ENCODE assay signal across 22 cellular contexts in the genomic region with DNA sequence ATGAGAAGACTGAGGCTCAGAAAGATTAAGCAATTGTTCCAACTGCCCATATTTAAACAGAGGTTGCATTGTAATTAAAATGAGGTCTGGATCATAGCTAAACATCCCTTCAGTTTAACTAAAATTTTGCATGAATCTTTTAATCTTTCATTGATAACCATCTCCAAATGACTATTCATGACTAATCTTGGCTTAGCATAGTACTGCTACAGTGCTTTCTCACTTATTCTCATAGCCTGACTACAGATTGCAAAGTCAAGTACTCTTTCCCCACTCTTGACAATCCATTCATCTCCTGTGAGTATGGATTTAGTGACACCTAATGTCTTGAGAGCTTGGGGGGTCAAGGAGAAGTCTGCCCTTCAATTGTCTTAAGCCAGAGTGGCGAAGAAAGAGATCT.
A peak's percentile ranks its signal among the peaks of the same experiment; 100 is the strongest.
DNase-seq lines count a peak whose midpoint lies in the region; ATAC-seq and TF ChIP-seq lines count a peak whose summit lies in the region.
"Had no signal": no experiment of that assay in that cellular context is flagged by ENCODE, and none has a peak within 500 bp of the region (broad histone marks: within the 10 kb centered on the region; RNA-seq: fewer than 3 reads in every experiment).

No MANE protein-coding gene starts in this region.

- H3K36me3 ChIP-seq in ACC112 (ENCODE audit: insufficient read depth, low read length) (no peaks in the 10 kb centered on the region), left lung (no peaks in the 10 kb centered on the region), left ventricle myocardium inferior (no peaks in the 10 kb centered on the region)
- H3K36me3 ChIP-seq: MG63 had no signal

- peaks cover 24% of the 10 kb centered on the region for H3K9me3 Mint-ChIP-seq in chondrocyte (ENCODE audit: low read depth)

- H3K4me1 ChIP-seq in ACC112 (ENCODE audit: control insufficient read depth, insufficient read depth, low read length, unreplicated experiment), result peaks cover 15% of the 10 kb centered on the region
- H3K4me1 ChIP-seq in left lung, result no peaks in the 10 kb centered on the region
- peaks cover 6% of the 10 kb centered on the region for H3K4me1 ChIP-seq in left ventricle myocardium inferior

- DNase-seq in GM04504 (ENCODE audit: low read depth) (peak; percentile 10), left lung (no peak), chondrocyte (ENCODE audit: low spot score) (no peak), left ventricle myocardium inferior (no peak)
- no peak for DNase-seq in activated CD4-positive, alpha-beta T cell treated with anti-CD3 and anti-CD28 coated beads for 48 hours
- DNase-seq: activated CD4-positive, alpha-beta T cell treated with anti-CD3 and anti-CD28 coated beads, Interleukin-2, amount 50 U/mL, for 1 hour; activated CD8-positive, alpha-beta memory T cell treated with anti-CD3 and anti-CD28 coated beads, Interleukin-2, amount 50 U/mL, for 4 hours; activated naive CD4-positive, alpha-beta T cell treated with anti-CD3 and anti-CD28 coated beads, Interleukin-2, amount 50 U/mL, for 16 hours; aorta; Calu3; central memory CD4-positive, alpha-beta T cell; left colon; MG63; naive thymus-derived CD4-positive, alpha-beta T cell; NCI-H1417 treated with DMSO at 0.1 percent for 48 hours; NCI-H2107; occipital lobe; T-helper 2 cell had no signal

- H2AFZ ChIP-seq in ACC112 (ENCODE audit: low read length, unreplicated experiment), result no peak overlapping the region

- H3K4me1 Mint-ChIP-seq in chondrocyte (ENCODE audit: low read depth), result peaks cover 15% of the 10 kb centered on the region
- H3K4me1 Mint-ChIP-seq: IgD-negative memory B cell; naive thymus-derived CD4-positive, alpha-beta T cell had no signal

- H3K9me3 ChIP-seq in left lung (peaks cover 0 to 3% of the 10 kb centered on the region in 2 donors), left ventricle myocardium inferior (replicated peaks) (peaks cover 19% of the 10 kb centered on the region)
- H3K9me3 ChIP-seq: MG63 had no signal

- no peaks in the 10 kb centered on the region for H3K79me2 ChIP-seq in ACC112 (ENCODE audit: control insufficient read depth, insufficient read depth, low read length, unreplicated experiment)

- TF ChIP-seq CTCF in VCaP (conservative IDR thresholded peaks at IDR 0.05) (no peak), left lung (IDR thresholded peaks at IDR 0.05) (no peak), chondrocyte (IDR thresholded peaks at IDR 0.05) (no peak), left ventricle myocardium inferior (IDR thresholded peaks at IDR 0.05; ENCODE audit: borderline replicate concordance) (no peak)

- no peak overlapping the region for H3K27ac Mint-ChIP-seq in chondrocyte (ENCODE audit: unreplicated experiment)
- H3K27ac Mint-ChIP-seq: IgD-negative memory B cell; naive thymus-derived CD4-positive, alpha-beta T cell had no signal

- H3K27ac ChIP-seq in ACC112 (ENCODE audit: low read depth, low read length) (peak overlapping the region; percentile 52; the same call in 1 of the 2 replicates), VCaP (peak overlapping the region; percentile 51; the same call in 1 of the 2 replicates), left lung (no peak overlapping the region), left ventricle myocardium inferior (replicated peaks) (no peak overlapping the region)

- H3K4me3 ChIP-seq in ACC112 (ENCODE audit: low read depth, low read length), result no peak overlapping the region
- H3K4me3 ChIP-seq in left lung, result no peak overlapping the region
- no peak overlapping the region for H3K4me3 ChIP-seq in left ventricle myocardium inferior
- H3K4me3 ChIP-seq: MG63 had no signal

- ATAC-seq in left lung (peak; percentile 83), GM19395 (IDR thresholded peaks at IDR 0.05; ENCODE audit: unreplicated experiment) (no peak)
- ATAC-seq: left colon; naive thymus-derived CD4-positive, alpha-beta T cell had no signal

- H3K27me3 ChIP-seq in ACC112 (ENCODE audit: insufficient read depth, low read length) (no peaks in the 10 kb centered on the region), left lung (no peaks in the 10 kb centered on the region), left ventricle myocardium inferior (ENCODE audit: low read depth) (no peaks in the 10 kb centered on the region)
- H3K27me3 ChIP-seq: MG63 had no signal

- H3K36me3 Mint-ChIP-seq in chondrocyte (ENCODE audit: low read depth), result peaks cover 5% of the 10 kb centered on the region
- H3K36me3 Mint-ChIP-seq: IgD-negative memory B cell; naive thymus-derived CD4-positive, alpha-beta T cell had no signal

- intact Hi-C loops in left lung (cut with DNase I), result no loop called here
- intact Hi-C loops in left ventricle myocardium inferior (cut with micrococcal nuclease), result no loop called here

- no peak overlapping the region for H3K4me3 Mint-ChIP-seq in chondrocyte (ENCODE audit: unreplicated experiment)
- H3K4me3 Mint-ChIP-seq: IgD-negative memory B cell; naive thymus-derived CD4-positive, alpha-beta T cell had no signal

- no peaks in the 10 kb centered on the region for H3K27me3 Mint-ChIP-seq in chondrocyte (ENCODE audit: low read depth)
- H3K27me3 Mint-ChIP-seq: naive thymus-derived CD4-positive, alpha-beta T cell had no signal

Comparison
In these comparisons a context has a peak if more than half of its experiments do, and no peak if none do; other contexts are left out.
1. H3K27ac ChIP-seq: peak in ACC112 (single experiment) and VCaP (single experiment); none in left lung (0 of 2) and left ventricle myocardium inferior (single experiment).